ENCODE assay signal across 18 cellular contexts in genomic region chr3:181896605-181897004, GRCh38.
"Had no signal": no experiment of that assay in that cellular context is flagged by ENCODE, and none has a peak within 500 bp of the region (broad histone marks: within the 10 kb centered on the region; RNA-seq: fewer than 3 reads in every experiment).

No MANE protein-coding gene starts in this region.

- H3K36me3 ChIP-seq: brain microvascular endothelial cell, lower lobe of right lung, ovary, tibial nerve had no signal

- H3K9me3 ChIP-seq: lower lobe of right lung, ovary, psoas muscle, tibial nerve had no signal

- H3K27me3 ChIP-seq: brain microvascular endothelial cell, dorsolateral prefrontal cortex, ovary, tibial nerve had no signal

- H3K4me3 ChIP-seq: dorsolateral prefrontal cortex, lower lobe of right lung, ovary, psoas muscle, tibial nerve had no signal

- ATAC-seq: activated T-cell treated with anti-CD3 and anti-CD28 coated beads, Interleukin-2, amount 50 U/mL, for 4 hours; lower lobe of right lung; naive thymus-derived CD8-positive, alpha-beta T cell; psoas muscle; right cardiac atrium had no signal

- DNase-seq: activated CD4-positive, alpha-beta T cell treated with anti-CD3 and anti-CD28 coated beads, Interleukin-2, amount 50 U/mL, for 1 hour; activated CD8-positive, alpha-beta memory T cell treated with anti-CD3 and anti-CD28 coated beads, Interleukin-2, amount 50 U/mL, for 4 hours; activated naive CD4-positive, alpha-beta T cell treated with anti-CD3 and anti-CD28 coated beads for 36 hours; activated T-cell treated with anti-CD3 and anti-CD28 coated beads, Interleukin-2, amount 50 U/mL, for 4 hours; brain microvascular endothelial cell; central memory CD4-positive, alpha-beta T cell; dorsolateral prefrontal cortex; glutamatergic neuron; hypothalamus; islet precursor cell; lower lobe of right lung; naive thymus-derived CD8-positive, alpha-beta T cell; ovary; psoas muscle; right cardiac atrium had no signal

- H3K4me1 ChIP-seq: lower lobe of right lung, psoas muscle, tibial nerve had no signal

- H3K27ac ChIP-seq: brain microvascular endothelial cell, dorsolateral prefrontal cortex, lower lobe of right lung, ovary, psoas muscle, tibial nerve had no signal

- FAIRE-seq: colon, urothelium cell line had no signal
